Comparison of ENCODE assay signal across 23 cellular contexts in the genomic region with DNA sequence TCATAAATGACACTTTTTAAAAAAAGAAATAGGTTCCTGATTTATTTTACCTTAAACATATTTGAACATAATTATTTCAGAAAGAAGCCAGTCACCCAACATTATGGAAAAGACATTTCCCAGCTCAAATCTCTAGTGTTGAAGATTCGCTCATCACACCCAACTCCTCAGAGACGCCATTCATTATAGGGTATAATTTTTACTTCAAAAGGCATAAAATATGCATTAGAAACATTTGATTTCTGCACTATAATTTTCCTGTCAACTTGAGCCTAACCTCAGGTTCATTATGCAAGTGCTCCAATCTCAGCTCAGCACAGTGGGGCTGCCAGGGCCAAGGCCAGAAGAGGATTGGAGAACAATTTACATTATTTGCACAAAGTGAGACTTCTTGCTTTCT. TPM values are rescaled to one million over a fixed set of nuclear protein-coding genes. Genes with fewer than 3 reads are reported as not detected.
A peak's percentile ranks its signal among the peaks of the same experiment; 100 is the strongest.
DNase-seq lines count a peak whose midpoint lies in the region; ATAC-seq and TF ChIP-seq lines count a peak whose summit lies in the region.
"Had no signal": no experiment of that assay in that cellular context is flagged by ENCODE, and none has a peak within 500 bp of the region (broad histone marks: within the 10 kb centered on the region; RNA-seq: fewer than 3 reads in every experiment).

No MANE protein-coding gene starts in this region.

- BruUV-seq in PC-9 (replicated peaks; lab: Mats Ljungman, UMichigan): no TSS peak

- TF ChIP-seq CTCF in cardiac muscle cell (IDR thresholded peaks at IDR 0.05; ENCODE audit: low read depth, low read length) (no peak), PC-9 (conservative IDR thresholded peaks at IDR 0.05) (no peak)
- no peak for TF ChIP-seq CTCF in CD4-positive, alpha-beta T cell (IDR thresholded peaks at IDR 0.05)

- H3K27ac ChIP-seq in cardiac muscle cell (peak overlapping the region; percentile 93), PC-9 (peak overlapping the region; percentile 54)
- H3K27ac ChIP-seq in CD4-positive, alpha-beta T cell (ENCODE audit: low read depth, low read length): no peak overlapping the region
- H3K27ac ChIP-seq: 22Rv1, C4-2B, HL-60, Peyer's patch had no signal

- no peaks in the 10 kb centered on the region; the same call in 1 of the 2 replicates for H3K9me2 ChIP-seq in PC-9 (ENCODE audit: insufficient read depth)
- H3K9me2 ChIP-seq: SK-N-SH had no signal

- ATAC-seq in Right ventricle myocardium inferior: no peak
- no peak for ATAC-seq in CD4-positive, alpha-beta T cell (ENCODE audit: poor library complexity)
- no peak for ATAC-seq in SK-N-SH treated with all-trans-retinoic acid at 6 μM for 48 hours
- ATAC-seq: HCT116 had no signal

- POLR2A ChIA-PET in PC-9 (lab: Charles Lee; ENCODE audit: unreplicated experiment): interaction anchor here (0.7 kb wide), 1 partner anchor 24 kb away, joined by 3 read pairs; no protein-coding TSS in a partner anchor
- POLR2A ChIA-PET in CD4-positive, alpha-beta T cell (lab: Charles Lee): no interaction called here

- H3K9me3 Mint-ChIP-seq in CD4-positive, alpha-beta T cell: no peaks in the 10 kb centered on the region
- H3K9me3 Mint-ChIP-seq: CD8-positive, alpha-beta memory T cell had no signal

- H4K20me1 ChIP-seq in PC-9 (ENCODE audit: insufficient read depth): no peaks in the 10 kb centered on the region

- no peak overlapping the region for H3K27ac Mint-ChIP-seq in CD4-positive, alpha-beta T cell
- H3K27ac Mint-ChIP-seq: B cell; CD8-positive, alpha-beta memory T cell had no signal

- DNase-seq in cardiac muscle cell (ENCODE audit: low read depth in 1 of 2, low spot score in 1 of 2) (no peak), Right ventricle myocardium inferior (ENCODE audit: missing footprints) (no peak), NCI-H2081 (lab: John Stamatoyannopoulos, UW) (peak; percentile 42 to 68), PC-9 (no peak), putamen (ENCODE audit: low spot score) (peak; percentile 17), UCSD-AML1 (lab: John Stamatoyannopoulos, UW; ENCODE audit: unreplicated experiment) (no peak)
- no peak for DNase-seq in CD4-positive, alpha-beta T cell
- DNase-seq: Calu3; CD8-positive, alpha-beta memory T cell; DND-41; NCI-H1092 treated with DMSO at 0.1 percent for 48 hours; NCI-H1436 treated with DMSO at 0.1 percent for 48 hours; NCI-H187 treated with DMSO at 0.1 percent for 48 hours; NCI-H526 treated with DMSO at 0.1 percent for 48 hours; Peyer's patch had no signal

- no peak overlapping the region for H3K4me3 ChIP-seq in cardiac muscle cell
- H3K4me3 ChIP-seq in PC-9: no peak overlapping the region
- H3K4me3 ChIP-seq: Peyer's patch had no signal

- peaks cover 33% of the 10 kb centered on the region for H3F3A ChIP-seq in PC-9 (ENCODE audit: insufficient read depth, low read depth)

- peaks cover 55% of the 10 kb centered on the region for H3K36me3 Mint-ChIP-seq in CD4-positive, alpha-beta T cell (ENCODE audit: low read depth)

- CTCF ChIA-PET in PC-9 (lab: Charles Lee): no interaction called here
- CTCF ChIA-PET in CD4-positive, alpha-beta T cell (lab: Charles Lee): no interaction called here

- H2AFZ ChIP-seq in PC-9: no peak overlapping the region

- H3K4me1 ChIP-seq in cardiac muscle cell (ENCODE audit: low read depth) (peaks cover 38% of the 10 kb centered on the region), PC-9 (replicated peaks; ENCODE audit: insufficient read depth) (peaks cover 52% of the 10 kb centered on the region)
- H3K4me1 ChIP-seq: Peyer's patch had no signal

- no peaks in the 10 kb centered on the region for H3K79me2 ChIP-seq in PC-9 (ENCODE audit: low read depth)

- H3K27me3 ChIP-seq in cardiac muscle cell (no peaks in the 10 kb centered on the region), PC-9 (ENCODE audit: insufficient read depth, low read depth) (no peaks in the 10 kb centered on the region)
- no peaks in the 10 kb centered on the region for H3K27me3 ChIP-seq in CD4-positive, alpha-beta T cell (ENCODE audit: control insufficient read depth, insufficient read depth, low read length)
- H3K27me3 ChIP-seq: Peyer's patch had no signal

- intact Hi-C loops in Right ventricle myocardium inferior (cut with DNase I) (no loop called here), PC-9 (cut with micrococcal nuclease; ENCODE audit: unreplicated experiment) (no loop called here)
- intact Hi-C loops in CD4-positive, alpha-beta T cell (cut with DNase I, micrococcal nuclease): no loop called here

- H3K36me3 ChIP-seq in cardiac muscle cell: peaks cover 69% of the 10 kb centered on the region
- H3K36me3 ChIP-seq in PC-9 (ENCODE audit: low read depth): no peaks in the 10 kb centered on the region; the same call in 1 of the 2 replicates
- H3K36me3 ChIP-seq: Peyer's patch had no signal

- H3K4me1 Mint-ChIP-seq in CD4-positive, alpha-beta T cell (ENCODE audit: low read depth): no peaks in the 10 kb centered on the region
- H3K4me1 Mint-ChIP-seq: B cell; CD8-positive, alpha-beta memory T cell had no signal

- H3K27me3 Mint-ChIP-seq in CD4-positive, alpha-beta T cell: no peaks in the 10 kb centered on the region
- H3K27me3 Mint-ChIP-seq: B cell; CD8-positive, alpha-beta memory T cell had no signal

- no peaks in the 10 kb centered on the region for H3K9me3 ChIP-seq in cardiac muscle cell (ENCODE audit: low read depth)
- H3K9me3 ChIP-seq in PC-9 (ENCODE audit: insufficient read depth, low read depth): peaks cover 11% of the 10 kb centered on the region
- no peaks in the 10 kb centered on the region for H3K9me3 ChIP-seq in CD4-positive, alpha-beta T cell (ENCODE audit: control insufficient read depth, low read length)
- H3K9me3 ChIP-seq: Peyer's patch, SK-N-SH had no signal

- no peak overlapping the region for H3K4me3 Mint-ChIP-seq in CD4-positive, alpha-beta T cell
- H3K4me3 Mint-ChIP-seq: B cell; CD8-positive, alpha-beta memory T cell had no signal

- no peak overlapping the region for H3K4me2 ChIP-seq in PC-9

TF ChIP-seq in SK-N-SH treated with all-trans-retinoic acid at 6 μM for 48 hours, 23 proteins besides CTCF, POLR2A, EP300 and RAD21:
- TF ChIP-seq ARNTL (CRISPR knock-in tag; IDR thresholded peaks at IDR 0.05; ENCODE audit: borderline replicate concordance, low read depth): no peak

RNA-seq across cellular contexts. Expression of a gene that starts 58.8 kb away (rescaled TPM):
- total RNA-seq in cardiac muscle cell (473 and 1,214 TPM in 2 replicates), Right ventricle myocardium inferior (3,032 TPM), PC-9 (2021) (not detected in 2 replicates)
- polyA plus RNA-seq in cardiac muscle cell: 1,208 and 1,558 TPM in 2 replicates
- 10 to 100 TPM; 27.5 to 29.2 TPM for total RNA-seq in CD4-positive, alpha-beta T cell
- total RNA-seq: H4 had no signal

Comparison
In these comparisons a context has a peak if more than half of its experiments do, and no peak if none do; other contexts are left out.
1. DNase-seq: peak in NCI-H2081 (2 of 2) and putamen (single experiment); none in cardiac muscle cell (0 of 2), Right ventricle myocardium inferior (single experiment), PC-9 (0 of 2), UCSD-AML1 (single experiment) and CD4-positive, alpha-beta T cell (0 of 10).
2. RNA of a gene that starts 58.8 kb away (total RNA-seq): 3,032 TPM in Right ventricle myocardium inferior (single experiment) and 473 to 1,214 TPM in cardiac muscle cell; 27.5 to 29.2 TPM in CD4-positive, alpha-beta T cell and not detected in PC-9; every median in the first group is over 10 times any median in the second.